14 cellular contexts compared by ENCODE assay signal in the genomic region with DNA sequence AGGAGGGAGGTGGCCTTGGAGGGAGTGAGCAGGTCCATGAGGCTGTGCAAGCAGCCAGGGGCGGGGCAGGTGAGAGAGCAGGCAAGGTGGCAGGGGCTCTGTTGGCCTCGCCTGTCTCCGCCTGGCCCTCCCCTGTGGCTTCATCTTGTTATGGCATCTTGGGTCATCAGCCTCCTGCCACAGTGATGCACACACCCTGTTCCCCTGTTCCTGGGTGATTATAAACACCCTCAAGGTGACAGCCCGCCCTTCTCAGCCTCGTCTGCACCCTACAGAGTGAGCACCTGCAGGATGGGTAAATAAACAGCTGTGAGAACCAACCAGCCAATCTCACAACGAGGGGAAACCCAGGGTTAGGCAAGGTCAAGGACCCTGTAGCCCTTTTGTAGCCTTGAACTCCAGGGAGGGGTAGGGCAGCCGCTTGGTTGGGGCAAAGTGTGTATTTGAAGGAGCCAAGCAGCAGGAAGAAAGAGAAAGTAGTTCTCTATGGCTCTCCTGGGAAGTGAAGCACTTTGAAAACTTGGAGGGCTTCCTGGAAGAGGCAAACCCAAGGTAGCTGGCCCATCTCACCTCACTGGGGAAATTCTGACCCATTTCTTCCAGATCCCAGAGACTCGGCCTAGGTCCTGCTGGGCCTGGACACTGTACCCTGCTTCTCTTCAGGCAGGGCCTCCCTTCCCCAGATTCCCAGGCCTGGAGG.
DNase-seq lines count a peak whose midpoint lies in the region; ATAC-seq and FAIRE-seq lines count a peak whose summit lies in the region.
"Had no signal": no experiment of that assay in that cellular context is flagged by ENCODE, and none has a peak within 500 bp of the region (broad histone marks: within the 10 kb centered on the region; RNA-seq: fewer than 3 reads in every experiment).

No MANE protein-coding gene starts in this region.

- no peaks in the 10 kb centered on the region for H3K4me1 Mint-ChIP-seq in stimulated activated naive CD8-positive, alpha-beta T cell treated with anti-CD3 and anti-CD28 coated beads, Interleukin-15, amount 100 ng/mL, for 72 hours

- H3K9me3 Mint-ChIP-seq in stimulated activated naive CD8-positive, alpha-beta T cell treated with anti-CD3 and anti-CD28 coated beads, Interleukin-15, amount 100 ng/mL, for 72 hours = peaks cover 0 to 3% of the 10 kb centered on the region in 2 donors

- H3K27ac Mint-ChIP-seq in stimulated activated naive CD8-positive, alpha-beta T cell treated with anti-CD3 and anti-CD28 coated beads, Interleukin-15, amount 100 ng/mL, for 72 hours = no peak overlapping the region

- ATAC-seq in stimulated activated naive CD8-positive, alpha-beta T cell treated with anti-CD3 and anti-CD28 coated beads, Interleukin-15, amount 100 ng/mL, for 72 hours = no peak
- no peak for ATAC-seq in GM21737 (IDR thresholded peaks at IDR 0.05; ENCODE audit: unreplicated experiment)

- peak; percentile 47 for DNase-seq in NCI-H2029 (lab: John Stamatoyannopoulos, UW)
- DNase-seq in NCI-H2029 treated with DMSO at 0.1 percent for 48 hours (lab: John Stamatoyannopoulos, UW) = no peak
- DNase-seq in SHP77 (lab: John Stamatoyannopoulos, UW) = peak; percentile 90 to 98
- DNase-seq in iPS-NIHi7 (ENCODE audit: extremely low spot score) = peak; percentile 42
- DNase-seq in small intestine = peak; percentile 44
- no peak for DNase-seq in stimulated activated naive CD8-positive, alpha-beta T cell treated with anti-CD3 and anti-CD28 coated beads, Interleukin-15, amount 100 ng/mL, for 72 hours
- no peak for DNase-seq in NCI-H446 (lab: John Stamatoyannopoulos, UW)
- DNase-seq: activated CD8-positive, alpha-beta memory T cell treated with anti-CD3 and anti-CD28 coated beads for 24 hours; effector CD8-positive, alpha-beta T cell; EL; hypothalamus; NCI-H345 had no signal

- H3K27me3 ChIP-seq in small intestine (ENCODE audit: control insufficient read depth in 2 of 2, insufficient read depth in 2 of 2, low read length in 2 of 2) = no peaks in the 10 kb centered on the region
- H3K27me3 ChIP-seq: adrenal gland had no signal

- no peak overlapping the region for H3K4me3 Mint-ChIP-seq in stimulated activated naive CD8-positive, alpha-beta T cell treated with anti-CD3 and anti-CD28 coated beads, Interleukin-15, amount 100 ng/mL, for 72 hours

- H3K9me3 ChIP-seq in small intestine (ENCODE audit: control insufficient read depth, low read depth) = no peaks in the 10 kb centered on the region
- H3K9me3 ChIP-seq: adrenal gland had no signal

- H3K27ac ChIP-seq in small intestine (ENCODE audit: low read depth in 1 of 2, low read length in 1 of 2) = peak overlapping the region in 1 of 2 donors; percentile 8

- no peak for FAIRE-seq in small intestine (lab: Jason Lieb, UNC)

- WGBS in small intestine, 3 donors = 16 to 48% (median 24%) methylated on average over 8 of the region's 8 CpGs

- no peaks in the 10 kb centered on the region for H3K36me3 ChIP-seq in small intestine (ENCODE audit: control insufficient read depth in 2 of 2, insufficient read depth in 2 of 2, low read length in 2 of 2)
- H3K36me3 ChIP-seq: adrenal gland had no signal

- peaks cover 7% of the 10 kb centered on the region for H3K27me3 Mint-ChIP-seq in stimulated activated naive CD8-positive, alpha-beta T cell treated with anti-CD3 and anti-CD28 coated beads, Interleukin-15, amount 100 ng/mL, for 72 hours

- no peaks in the 10 kb centered on the region for H3K4me1 ChIP-seq in small intestine (ENCODE audit: control insufficient read depth in 2 of 2, insufficient read depth in 1 of 2, low read depth in 1 of 2, low read length in 1 of 2)

- H3K4me3 ChIP-seq in small intestine (ENCODE audit: low read depth in 1 of 2, low read length in 2 of 2) = no peak overlapping the region
- H3K4me3 ChIP-seq: adrenal gland had no signal

Comparison
In these comparisons a context has a peak if more than half of its experiments do, and no peak if none do; other contexts are left out.
1. DNase-seq: peak in NCI-H2029 (single experiment), SHP77 (2 of 2), iPS-NIHi7 (single experiment) and small intestine (single experiment); none in NCI-H2029 treated with DMSO at 0.1 percent for 48 hours (single experiment), stimulated activated naive CD8-positive, alpha-beta T cell treated with anti-CD3 and anti-CD28 coated beads, Interleukin-15, amount 100 ng/mL, for 72 hours (0 of 2) and NCI-H446 (0 of 2).